8 cellular contexts compared by ENCODE assay signal in the genomic region with DNA sequence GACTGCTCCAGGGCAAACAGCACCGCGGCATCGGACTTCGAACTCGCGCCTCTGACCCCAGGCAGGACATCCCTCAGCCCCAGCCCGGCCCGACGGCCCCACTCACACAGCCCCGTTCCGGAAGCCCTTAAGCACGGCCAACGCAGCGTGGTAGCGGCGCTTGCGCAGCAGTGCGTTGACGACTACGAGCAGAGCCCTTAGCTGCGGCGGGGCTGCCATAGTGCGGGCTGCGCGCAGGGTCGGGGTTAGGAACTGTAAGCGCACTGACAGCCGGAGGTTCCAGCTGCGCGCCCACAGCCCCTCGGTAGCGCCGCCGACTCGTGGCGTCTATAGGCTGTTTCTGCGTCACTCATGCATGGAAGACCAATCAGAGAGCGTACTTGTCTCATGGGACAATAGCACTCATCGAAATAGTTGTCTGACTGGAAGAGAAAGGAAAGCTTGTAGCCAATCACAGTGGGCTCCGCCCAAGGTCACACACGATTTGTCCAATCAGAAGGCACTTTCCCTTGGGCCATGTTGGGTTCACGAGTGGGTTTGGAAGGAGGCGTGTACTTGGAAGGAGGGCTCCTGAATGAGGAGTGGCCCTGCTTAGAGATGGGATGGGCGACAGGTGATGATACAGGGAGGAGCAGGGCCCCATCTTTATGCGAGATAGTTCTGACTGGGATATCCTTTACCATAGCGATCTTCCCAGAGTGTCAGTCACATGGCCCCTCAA. TPM values are rescaled to one million over a fixed set of nuclear protein-coding genes. Genes with fewer than 3 reads are reported as not detected.
DNase-seq lines count a peak whose midpoint lies in the region; ATAC-seq and TF ChIP-seq lines count a peak whose summit lies in the region.

A gene with protein sequence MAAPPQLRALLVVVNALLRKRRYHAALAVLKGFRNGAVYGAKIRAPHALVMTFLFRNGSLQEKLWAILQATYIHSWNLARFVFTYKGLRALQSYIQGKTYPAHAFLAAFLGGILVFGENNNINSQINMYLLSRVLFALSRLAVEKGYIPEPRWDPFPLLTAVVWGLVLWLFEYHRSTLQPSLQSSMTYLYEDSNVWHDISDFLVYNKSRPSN (minus strand): TSS at position 322 of the 721 bp plus-strand sequence. CDS start 103 bp downstream, at position 219.

- DNase-seq in GM13976 (ENCODE audit: low spot score) (peak; percentile 99), NCI-H1694 (lab: John Stamatoyannopoulos, UW) (peak; percentile 97), ascending aorta (ENCODE audit: low spot score in 2 of 2) (peak; percentile 83 to 97), right cardiac atrium (peak; percentile 92 to 95 (median 92)), pulmonary artery endothelial cell (ENCODE audit: low read depth, low spot score) (peak; percentile 96), vagina (ENCODE audit: extremely low spot score in 2 of 2) (peak in 1 of 2 donors; percentile 99)

- H3K9me3 ChIP-seq in ascending aorta = no peaks in the 10 kb centered on the region
- H3K9me3 ChIP-seq in right cardiac atrium (ENCODE audit: control insufficient read depth, low read length) = no peaks in the 10 kb centered on the region
- no peaks in the 10 kb centered on the region for H3K9me3 ChIP-seq in vagina

- no peak for TF ChIP-seq POLR2A in vagina (IDR thresholded peaks at IDR 0.05)

- in situ Hi-C loops in GM13976 (cut with MboI; ENCODE audit: low sequenced_read_pairs, unreplicated experiment) = no loop called here

- H3K27ac ChIP-seq in ascending aorta (peak within 1 kb of the TSS; percentile 68 to 76), right cardiac atrium (ENCODE audit: low read length) (peak within 1 kb of the TSS; percentile 6), vagina (peak within 1 kb of the TSS; percentile 78)

- intact Hi-C loops in T-helper 2 cell treated with Interferon-gamma antibody and Interleukin-4, amounts not matched to agents 100 ng/mL and 5 ng/mL, for 36 hours (cut with micrococcal nuclease) = loop anchor here (1.0 kb wide), 2 partner anchors 12 to 34 kb away; partner anchors contain the start of gene E2F1
- intact Hi-C loops in ascending aorta (cut with DNase I) = no loop called here
- intact Hi-C loops in right cardiac atrium (cut with DNase I) = no loop called here
- intact Hi-C loops in vagina (cut with DNase I) = no loop called here

- TF ChIP-seq CTCF in GM13976 (IDR thresholded peaks at IDR 0.05; ENCODE audit: borderline replicate concordance, control extremely low read depth, extremely low read depth, insufficient read depth, missing control alignments) (no peak), ascending aorta (IDR thresholded peaks at IDR 0.05) (no peak), vagina (IDR thresholded peaks at IDR 0.05) (no peak)

- H3K4me3 ChIP-seq in ascending aorta = peak within 1 kb of the TSS; percentile 64 to 92
- peak within 1 kb of the TSS; percentile 54 for H3K4me3 ChIP-seq in right cardiac atrium (ENCODE audit: low read length)
- peak within 1 kb of the TSS; percentile 90 to 94 for H3K4me3 ChIP-seq in vagina

- H3K4me1 ChIP-seq in ascending aorta (peaks cover 3 to 7% of the 10 kb centered on the region in 2 donors), right cardiac atrium (ENCODE audit: control insufficient read depth, insufficient read depth, low read length) (no peaks in the 10 kb centered on the region), vagina (peaks cover 18% of the 10 kb centered on the region)

- peak; percentile 97 for ATAC-seq in HG02852 (IDR thresholded peaks at IDR 0.05; ENCODE audit: unreplicated experiment)
- ATAC-seq in right cardiac atrium = peak; percentile 99

- WGBS in right cardiac atrium = 3% methylated on average over 46 of the region's 46 CpGs

- H3K36me3 ChIP-seq in ascending aorta = no peaks in the 10 kb centered on the region
- no peaks in the 10 kb centered on the region for H3K36me3 ChIP-seq in vagina

- no peaks in the 10 kb centered on the region for H3K27me3 ChIP-seq in ascending aorta
- H3K27me3 ChIP-seq in right cardiac atrium (ENCODE audit: control insufficient read depth, insufficient read depth) = no peaks in the 10 kb centered on the region
- H3K27me3 ChIP-seq in vagina = no peaks in the 10 kb centered on the region

RNA-seq across cellular contexts. Expression of the gene that starts here (rescaled TPM):
- 13.0 and 14.7 TPM in 2 replicates for total RNA-seq in T-helper 2 cell treated with Interferon-gamma antibody and Interleukin-4, amounts not matched to agents 100 ng/mL and 5 ng/mL, for 36 hours
- total RNA-seq in ascending aorta = 38.0 TPM
- total RNA-seq in right cardiac atrium = 10 to 100 TPM in 3 of 4 donors, 1 to 10 TPM in 1; 8.0 to 12.9 (median 11.2) TPM
- 4.2 TPM for polyA plus RNA-seq in right cardiac atrium
- 7.1 TPM in 2 replicates for total RNA-seq in pulmonary artery endothelial cell
- 6.6 TPM for total RNA-seq in vagina

Comparison
In these comparisons a context has a peak if more than half of its experiments do, and no peak if none do; other contexts are left out.
1. H3K27ac ChIP-seq: peak in every context shown above with its lines; median percentile 78 in vagina; 72 in ascending aorta; 6 in right cardiac atrium.